Comparison of ENCODE assay signal across 15 cellular contexts in genomic region chr10:124138883-124139348, GRCh38. TPM values are rescaled to one million over a fixed set of nuclear protein-coding genes. Genes with fewer than 3 reads are reported as not detected.
"Had no signal": no experiment of that assay in that cellular context is flagged by ENCODE, and none has a peak within 500 bp of the region (broad histone marks: within the 10 kb centered on the region; RNA-seq: fewer than 3 reads in every experiment).

No MANE protein-coding gene starts in this region.

- DNase-seq: activated CD4-positive, alpha-beta T cell treated with anti-CD3 and anti-CD28 coated beads, Interleukin-2, amount 10 ng/mL, durations not matched to agents 24 days and 14 days; activated CD4-positive, CD25-positive, alpha-beta regulatory T cell; activated CD8-positive, alpha-beta T cell treated with anti-CD3 and anti-CD28 coated beads, Interleukin-2, amount 10 ng/mL, durations not matched to agents 7 days and 5 days; activated naive CD4-positive, alpha-beta T cell treated with anti-CD3 and anti-CD28 coated beads for 36 hours; activated T-cell treated with anti-CD3 and anti-CD28 coated beads, Interleukin-2, amount 50 U/mL, for 4 hours; effector memory CD8-positive, alpha-beta T cell; foreskin keratinocyte; mesendoderm; natural killer cell; SK-N-SH; stimulated activated CD4-positive, alpha-beta T cell treated with anti-CD3 and anti-CD28 coated beads, Interleukin-2, amount 100 ng/mL, for 24 hours; stimulated activated naive CD8-positive, alpha-beta T cell treated with anti-CD3 and anti-CD28 coated beads, Interleukin-15, Interleukin-2, amounts not matched to agents 100 U/mL and 50 U/mL, for 24 hours; T-cell had no signal

- H3K9ac ChIP-seq: parathyroid adenoma, SK-N-SH had no signal

- H3K36me3 ChIP-seq: suprapubic skin had no signal

- H3K27me3 ChIP-seq: foreskin keratinocyte, suprapubic skin had no signal

- H3K9me2 ChIP-seq: SK-N-SH had no signal

- H3K9me3 ChIP-seq: SK-N-SH, suprapubic skin had no signal

- H3K4me3 ChIP-seq: suprapubic skin had no signal

- H3K27ac ChIP-seq: foreskin keratinocyte, parathyroid adenoma, suprapubic skin had no signal

- H3K4me1 ChIP-seq: foreskin keratinocyte, parathyroid adenoma, suprapubic skin had no signal

- H3K4me2 ChIP-seq: SK-N-SH had no signal

- H2AFZ ChIP-seq: parathyroid adenoma had no signal

- ATAC-seq: activated CD8-positive, alpha-beta T cell treated with anti-CD3 and anti-CD28 coated beads, Interleukin-2, amount 10 ng/mL, durations not matched to agents 7 days and 5 days; activated T-cell treated with anti-CD3 and anti-CD28 coated beads, Interleukin-2, amount 50 U/mL, for 4 hours; effector memory CD8-positive, alpha-beta T cell; foreskin keratinocyte; natural killer cell; stimulated activated naive CD8-positive, alpha-beta T cell treated with anti-CD3 and anti-CD28 coated beads, Interleukin-15, Interleukin-2, amounts not matched to agents 100 U/mL and 50 U/mL, for 24 hours; T-cell had no signal

- H3K79me2 ChIP-seq: parathyroid adenoma had no signal

RNA-seq across cellular contexts. Expression of gene CHST15, which starts 45.5 kb away (rescaled TPM):
- total RNA-seq: activated CD8-positive, alpha-beta T cell treated with anti-CD3 and anti-CD28 coated beads, Interleukin-2, amount 10 ng/mL, durations not matched to agents 7 days and 5 days had no signal
